In genomic region chr1:81574365-81574764, GRCh38 we compare ENCODE assay signal across 17 cellular contexts.
"Had no signal": no experiment of that assay in that cellular context is flagged by ENCODE, and none has a peak within 500 bp of the region (broad histone marks: within the 10 kb centered on the region; RNA-seq: fewer than 3 reads in every experiment).

No MANE protein-coding gene starts in this region.

- H3K27me3 ChIP-seq: adrenal gland, cardiac muscle cell, esophagus muscularis mucosa, transverse colon, vagina had no signal

- H3K36me3 ChIP-seq: adrenal gland, cardiac muscle cell, esophagus muscularis mucosa, lower lobe of right lung, transverse colon, vagina had no signal

- H3K27ac ChIP-seq: adrenal gland, cardiac muscle cell, esophagus muscularis mucosa, lower lobe of right lung, parathyroid adenoma, transverse colon, vagina, VCaP had no signal

- H3K9me3 ChIP-seq: adrenal gland, esophagus muscularis mucosa, lower lobe of right lung, transverse colon, vagina had no signal

- H3K4me1 ChIP-seq: adrenal gland, lower lobe of right lung, parathyroid adenoma, transverse colon, vagina had no signal

- H3K9me3 Mint-ChIP-seq: activated CD4-positive, alpha-beta memory T cell treated with anti-CD3 and anti-CD28 coated beads for 36 hours; activated naive CD4-positive, alpha-beta T cell treated with anti-CD3 and anti-CD28 coated beads, Interleukin-2, amount 50 U/mL, for 24 hours; mesothelial cell of epicardium had no signal

- H3K4me3 Mint-ChIP-seq: activated CD4-positive, alpha-beta memory T cell treated with anti-CD3 and anti-CD28 coated beads for 36 hours; activated CD4-positive, alpha-beta T cell treated with anti-CD3 and anti-CD28 coated beads for 36 hours; activated naive CD4-positive, alpha-beta T cell treated with anti-CD3 and anti-CD28 coated beads, Interleukin-2, amount 50 U/mL, for 24 hours; activated T-cell treated with anti-CD3 and anti-CD28 coated beads, Interleukin-2, amount 50 U/mL, for 24 hours; mesothelial cell of epicardium had no signal

- H3K4me1 Mint-ChIP-seq: activated CD4-positive, alpha-beta T cell treated with anti-CD3 and anti-CD28 coated beads for 36 hours; activated naive CD4-positive, alpha-beta T cell treated with anti-CD3 and anti-CD28 coated beads, Interleukin-2, amount 50 U/mL, for 24 hours had no signal

- H3K27ac Mint-ChIP-seq: activated CD4-positive, alpha-beta memory T cell treated with anti-CD3 and anti-CD28 coated beads for 36 hours; activated CD4-positive, alpha-beta T cell treated with anti-CD3 and anti-CD28 coated beads for 36 hours; activated naive CD4-positive, alpha-beta T cell treated with anti-CD3 and anti-CD28 coated beads, Interleukin-2, amount 50 U/mL, for 24 hours; activated T-cell treated with anti-CD3 and anti-CD28 coated beads, Interleukin-2, amount 50 U/mL, for 24 hours; mesothelial cell of epicardium had no signal

- H3K27me3 Mint-ChIP-seq: activated CD4-positive, alpha-beta memory T cell treated with anti-CD3 and anti-CD28 coated beads for 36 hours; activated CD4-positive, alpha-beta T cell treated with anti-CD3 and anti-CD28 coated beads for 36 hours; activated naive CD4-positive, alpha-beta T cell treated with anti-CD3 and anti-CD28 coated beads, Interleukin-2, amount 50 U/mL, for 24 hours; activated T-cell treated with anti-CD3 and anti-CD28 coated beads, Interleukin-2, amount 50 U/mL, for 24 hours had no signal

- H3K4me3 ChIP-seq: adrenal gland, cardiac muscle cell, esophagus muscularis mucosa, lower lobe of right lung, transverse colon, vagina had no signal

- H3K36me3 Mint-ChIP-seq: activated CD4-positive, alpha-beta memory T cell treated with anti-CD3 and anti-CD28 coated beads for 36 hours; activated naive CD4-positive, alpha-beta T cell treated with anti-CD3 and anti-CD28 coated beads, Interleukin-2, amount 50 U/mL, for 24 hours; mesothelial cell of epicardium had no signal

- DNase-seq: activated CD4-positive, alpha-beta memory T cell treated with anti-CD3 and anti-CD28 coated beads for 36 hours; activated CD4-positive, alpha-beta T cell treated with anti-CD3 and anti-CD28 coated beads for 36 hours; activated effector memory CD4-positive, alpha-beta T cell treated with Interleukin-2 at 50 U/mL for 16 hours; activated T-cell treated with anti-CD3 and anti-CD28 coated beads, Interleukin-2, amount 50 U/mL, for 24 hours; adrenal gland; foreskin fibroblast; lower lobe of right lung; stimulated activated CD4-positive, alpha-beta T cell treated with anti-CD3 and anti-CD28 coated beads, Interleukin-4, amount 100 ng/mL, for 1 hour; stimulated activated naive CD4-positive, alpha-beta T cell; transverse colon had no signal

- ATAC-seq: activated CD4-positive, alpha-beta T cell treated with anti-CD3 and anti-CD28 coated beads for 36 hours had no signal
